ENCODE assay signal across 1 cellular context in the genomic region with DNA sequence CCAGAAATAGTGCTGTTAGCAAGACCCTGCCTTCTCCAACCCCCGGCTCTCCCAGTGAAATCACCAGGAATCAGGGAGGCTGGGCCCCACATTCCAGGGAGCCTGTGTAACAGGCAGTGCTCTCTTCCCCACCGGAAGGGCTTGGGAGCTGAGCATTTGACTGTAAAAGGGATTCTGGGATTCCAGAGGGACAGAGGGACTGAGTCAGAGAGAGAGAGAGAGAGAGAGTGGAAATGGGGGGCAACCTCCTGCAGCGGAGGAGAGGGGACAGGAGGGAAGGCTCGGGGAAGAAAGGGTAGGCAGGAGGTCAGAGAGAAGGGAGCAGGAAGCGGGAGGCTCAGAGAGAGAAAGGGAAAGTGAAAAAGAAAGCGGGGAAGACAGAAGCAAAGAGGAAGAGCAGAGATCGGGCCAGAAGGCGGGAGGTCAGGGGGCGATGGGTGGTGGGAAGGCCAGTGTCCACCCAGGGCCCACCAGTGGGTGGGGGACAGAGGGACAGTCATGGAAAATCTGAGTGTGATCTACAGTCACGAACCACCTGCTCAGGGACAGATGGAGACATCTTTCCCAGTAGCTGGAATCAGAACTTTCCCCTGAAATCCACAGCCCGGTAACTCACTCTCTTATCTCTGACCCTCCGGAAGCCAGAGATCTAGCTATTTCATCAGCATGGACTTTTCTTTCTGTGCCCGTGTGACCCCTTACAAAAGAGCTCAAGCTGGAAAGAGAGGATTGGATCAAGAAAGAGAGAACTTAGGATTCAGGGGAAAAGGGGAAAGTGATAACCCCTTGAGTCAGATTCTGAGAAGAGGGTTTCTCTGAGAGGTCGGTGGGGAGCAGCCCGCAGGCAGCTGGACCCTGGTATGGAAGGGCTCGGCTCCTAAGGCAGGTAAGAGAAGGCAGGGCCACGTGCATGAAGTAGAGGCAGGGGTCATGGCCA.
TF ChIP-seq lines count a peak whose summit lies in the region.

No MANE protein-coding gene starts in this region.

TF ChIP-seq in HepG2, 621 proteins besides CTCF, POLR2A, EP300 and RAD21 (continued from another document and continues in another):
- TF ChIP-seq, protein P1, sequence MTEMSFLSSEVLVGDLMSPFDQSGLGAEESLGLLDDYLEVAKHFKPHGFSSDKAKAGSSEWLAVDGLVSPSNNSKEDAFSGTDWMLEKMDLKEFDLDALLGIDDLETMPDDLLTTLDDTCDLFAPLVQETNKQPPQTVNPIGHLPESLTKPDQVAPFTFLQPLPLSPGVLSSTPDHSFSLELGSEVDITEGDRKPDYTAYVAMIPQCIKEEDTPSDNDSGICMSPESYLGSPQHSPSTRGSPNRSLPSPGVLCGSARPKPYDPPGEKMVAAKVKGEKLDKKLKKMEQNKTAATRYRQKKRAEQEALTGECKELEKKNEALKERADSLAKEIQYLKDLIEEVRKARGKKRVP (CRISPR knock-in tag; IDR thresholded peaks at IDR 0.05) = peak in 1 of 2 experiments; percentile 95; a peak in 2 of 4 replicates
- TF ChIP-seq RBAK (CRISPR knock-in tag; IDR thresholded peaks at IDR 0.05) (no peak), HOXA7 (CRISPR knock-in tag; IDR thresholded peaks at IDR 0.05) (no peak), ZNF230 (CRISPR knock-in tag; IDR thresholded peaks at IDR 0.05) (no peak), ZNF124 (CRISPR knock-in tag; IDR thresholded peaks at IDR 0.05) (no peak), CBFB (CRISPR knock-in tag; IDR thresholded peaks at IDR 0.05) (no peak), POGZ (CRISPR knock-in tag; IDR thresholded peaks at IDR 0.05) (peak; percentile 42; the same call in 1 of the 2 replicates), RBM39 (IDR thresholded peaks at IDR 0.05; ENCODE audit: low read depth, low read length, poor library complexity, severe bottlenecking) (no peak), TBP (CRISPR knock-in tag; IDR thresholded peaks at IDR 0.05) (no peak), SP4 (CRISPR knock-in tag; IDR thresholded peaks at IDR 0.05) (0 out of 2 replicates have a peak, but pooled peaks have one; percentile 31), ZNF589 (CRISPR knock-in tag; conservative IDR thresholded peaks at IDR 0.05) (no peak; the same call in 1 of the 2 replicates), FOXP1 (IDR thresholded peaks at IDR 0.05) (no peak), FOXP1 (CRISPR knock-in tag; IDR thresholded peaks at IDR 0.05) (peak; percentile 65), ZBTB21 (CRISPR knock-in tag; IDR thresholded peaks at IDR 0.05) (no peak), ZNF7 (CRISPR knock-in tag; IDR thresholded peaks at IDR 0.05) (peak; percentile 59; the same call in 1 of the 2 replicates), ARNTL (CRISPR knock-in tag; IDR thresholded peaks at IDR 0.05) (0 out of 2 replicates have a peak, but pooled peaks have one; percentile 58), DPF2 (CRISPR knock-in tag; IDR thresholded peaks at IDR 0.05; ENCODE audit: borderline replicate concordance, low read depth) (peak; percentile 51), ZNF737 (CRISPR knock-in tag; IDR thresholded peaks at IDR 0.05; ENCODE audit: borderline replicate concordance) (no peak), LCORL (IDR thresholded peaks at IDR 0.05) (peak; percentile 43; the same call in 1 of the 2 replicates), LCORL (CRISPR knock-in tag; IDR thresholded peaks at IDR 0.05) (no peak)
- TF ChIP-seq, protein P2, sequence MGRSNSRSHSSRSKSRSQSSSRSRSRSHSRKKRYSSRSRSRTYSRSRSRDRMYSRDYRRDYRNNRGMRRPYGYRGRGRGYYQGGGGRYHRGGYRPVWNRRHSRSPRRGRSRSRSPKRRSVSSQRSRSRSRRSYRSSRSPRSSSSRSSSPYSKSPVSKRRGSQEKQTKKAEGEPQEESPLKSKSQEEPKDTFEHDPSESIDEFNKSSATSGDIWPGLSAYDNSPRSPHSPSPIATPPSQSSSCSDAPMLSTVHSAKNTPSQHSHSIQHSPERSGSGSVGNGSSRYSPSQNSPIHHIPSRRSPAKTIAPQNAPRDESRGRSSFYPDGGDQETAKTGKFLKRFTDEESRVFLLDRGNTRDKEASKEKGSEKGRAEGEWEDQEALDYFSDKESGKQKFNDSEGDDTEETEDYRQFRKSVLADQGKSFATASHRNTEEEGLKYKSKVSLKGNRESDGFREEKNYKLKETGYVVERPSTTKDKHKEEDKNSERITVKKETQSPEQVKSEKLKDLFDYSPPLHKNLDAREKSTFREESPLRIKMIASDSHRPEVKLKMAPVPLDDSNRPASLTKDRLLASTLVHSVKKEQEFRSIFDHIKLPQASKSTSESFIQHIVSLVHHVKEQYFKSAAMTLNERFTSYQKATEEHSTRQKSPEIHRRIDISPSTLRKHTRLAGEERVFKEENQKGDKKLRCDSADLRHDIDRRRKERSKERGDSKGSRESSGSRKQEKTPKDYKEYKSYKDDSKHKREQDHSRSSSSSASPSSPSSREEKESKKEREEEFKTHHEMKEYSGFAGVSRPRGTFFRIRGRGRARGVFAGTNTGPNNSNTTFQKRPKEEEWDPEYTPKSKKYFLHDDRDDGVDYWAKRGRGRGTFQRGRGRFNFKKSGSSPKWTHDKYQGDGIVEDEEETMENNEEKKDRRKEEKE (IDR thresholded peaks at IDR 0.05) = no peak
- TF ChIP-seq, protein P3, sequence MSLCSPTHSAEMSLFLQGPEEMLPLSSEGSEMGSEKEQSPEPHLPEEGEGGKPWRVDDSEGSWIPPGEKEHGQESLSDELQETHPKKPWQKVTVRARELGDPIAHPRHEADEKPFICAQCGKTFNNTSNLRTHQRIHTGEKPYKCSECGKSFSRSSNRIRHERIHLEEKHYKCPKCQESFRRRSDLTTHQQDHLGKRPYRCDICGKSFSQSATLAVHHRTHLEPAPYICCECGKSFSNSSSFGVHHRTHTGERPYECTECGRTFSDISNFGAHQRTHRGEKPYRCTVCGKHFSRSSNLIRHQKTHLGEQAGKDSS (CRISPR knock-in tag; IDR thresholded peaks at IDR 0.05; ENCODE audit: borderline replicate concordance, low read depth) = peak; percentile 68; the same call in 1 of the 2 replicates
- TF ChIP-seq, protein P4, sequence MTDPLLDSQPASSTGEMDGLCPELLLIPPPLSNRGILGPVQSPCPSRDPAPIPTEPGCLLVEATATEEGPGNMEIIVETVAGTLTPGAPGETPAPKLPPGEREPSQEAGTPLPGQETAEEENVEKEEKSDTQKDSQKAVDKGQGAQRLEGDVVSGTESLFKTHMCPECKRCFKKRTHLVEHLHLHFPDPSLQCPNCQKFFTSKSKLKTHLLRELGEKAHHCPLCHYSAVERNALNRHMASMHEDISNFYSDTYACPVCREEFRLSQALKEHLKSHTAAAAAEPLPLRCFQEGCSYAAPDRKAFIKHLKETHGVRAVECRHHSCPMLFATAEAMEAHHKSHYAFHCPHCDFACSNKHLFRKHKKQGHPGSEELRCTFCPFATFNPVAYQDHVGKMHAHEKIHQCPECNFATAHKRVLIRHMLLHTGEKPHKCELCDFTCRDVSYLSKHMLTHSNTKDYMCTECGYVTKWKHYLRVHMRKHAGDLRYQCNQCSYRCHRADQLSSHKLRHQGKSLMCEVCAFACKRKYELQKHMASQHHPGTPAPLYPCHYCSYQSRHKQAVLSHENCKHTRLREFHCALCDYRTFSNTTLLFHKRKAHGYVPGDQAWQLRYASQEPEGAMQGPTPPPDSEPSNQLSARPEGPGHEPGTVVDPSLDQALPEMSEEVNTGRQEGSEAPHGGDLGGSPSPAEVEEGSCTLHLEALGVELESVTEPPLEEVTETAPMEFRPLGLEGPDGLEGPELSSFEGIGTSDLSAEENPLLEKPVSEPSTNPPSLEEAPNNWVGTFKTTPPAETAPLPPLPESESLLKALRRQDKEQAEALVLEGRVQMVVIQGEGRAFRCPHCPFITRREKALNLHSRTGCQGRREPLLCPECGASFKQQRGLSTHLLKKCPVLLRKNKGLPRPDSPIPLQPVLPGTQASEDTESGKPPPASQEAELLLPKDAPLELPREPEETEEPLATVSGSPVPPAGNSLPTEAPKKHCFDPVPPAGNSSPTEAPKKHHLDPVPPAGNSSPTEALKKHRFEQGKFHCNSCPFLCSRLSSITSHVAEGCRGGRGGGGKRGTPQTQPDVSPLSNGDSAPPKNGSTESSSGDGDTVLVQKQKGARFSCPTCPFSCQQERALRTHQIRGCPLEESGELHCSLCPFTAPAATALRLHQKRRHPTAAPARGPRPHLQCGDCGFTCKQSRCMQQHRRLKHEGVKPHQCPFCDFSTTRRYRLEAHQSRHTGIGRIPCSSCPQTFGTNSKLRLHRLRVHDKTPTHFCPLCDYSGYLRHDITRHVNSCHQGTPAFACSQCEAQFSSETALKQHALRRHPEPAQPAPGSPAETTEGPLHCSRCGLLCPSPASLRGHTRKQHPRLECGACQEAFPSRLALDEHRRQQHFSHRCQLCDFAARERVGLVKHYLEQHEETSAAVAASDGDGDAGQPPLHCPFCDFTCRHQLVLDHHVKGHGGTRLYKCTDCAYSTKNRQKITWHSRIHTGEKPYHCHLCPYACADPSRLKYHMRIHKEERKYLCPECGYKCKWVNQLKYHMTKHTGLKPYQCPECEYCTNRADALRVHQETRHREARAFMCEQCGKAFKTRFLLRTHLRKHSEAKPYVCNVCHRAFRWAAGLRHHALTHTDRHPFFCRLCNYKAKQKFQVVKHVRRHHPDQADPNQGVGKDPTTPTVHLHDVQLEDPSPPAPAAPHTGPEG (CRISPR knock-in tag; IDR thresholded peaks at IDR 0.05) = no peak
- TF ChIP-seq, protein P5, sequence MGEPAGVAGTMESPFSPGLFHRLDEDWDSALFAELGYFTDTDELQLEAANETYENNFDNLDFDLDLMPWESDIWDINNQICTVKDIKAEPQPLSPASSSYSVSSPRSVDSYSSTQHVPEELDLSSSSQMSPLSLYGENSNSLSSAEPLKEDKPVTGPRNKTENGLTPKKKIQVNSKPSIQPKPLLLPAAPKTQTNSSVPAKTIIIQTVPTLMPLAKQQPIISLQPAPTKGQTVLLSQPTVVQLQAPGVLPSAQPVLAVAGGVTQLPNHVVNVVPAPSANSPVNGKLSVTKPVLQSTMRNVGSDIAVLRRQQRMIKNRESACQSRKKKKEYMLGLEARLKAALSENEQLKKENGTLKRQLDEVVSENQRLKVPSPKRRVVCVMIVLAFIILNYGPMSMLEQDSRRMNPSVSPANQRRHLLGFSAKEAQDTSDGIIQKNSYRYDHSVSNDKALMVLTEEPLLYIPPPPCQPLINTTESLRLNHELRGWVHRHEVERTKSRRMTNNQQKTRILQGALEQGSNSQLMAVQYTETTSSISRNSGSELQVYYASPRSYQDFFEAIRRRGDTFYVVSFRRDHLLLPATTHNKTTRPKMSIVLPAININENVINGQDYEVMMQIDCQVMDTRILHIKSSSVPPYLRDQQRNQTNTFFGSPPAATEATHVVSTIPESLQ (CRISPR knock-in tag; conservative IDR thresholded peaks at IDR 0.05) = no peak
- TF ChIP-seq, protein P6, sequence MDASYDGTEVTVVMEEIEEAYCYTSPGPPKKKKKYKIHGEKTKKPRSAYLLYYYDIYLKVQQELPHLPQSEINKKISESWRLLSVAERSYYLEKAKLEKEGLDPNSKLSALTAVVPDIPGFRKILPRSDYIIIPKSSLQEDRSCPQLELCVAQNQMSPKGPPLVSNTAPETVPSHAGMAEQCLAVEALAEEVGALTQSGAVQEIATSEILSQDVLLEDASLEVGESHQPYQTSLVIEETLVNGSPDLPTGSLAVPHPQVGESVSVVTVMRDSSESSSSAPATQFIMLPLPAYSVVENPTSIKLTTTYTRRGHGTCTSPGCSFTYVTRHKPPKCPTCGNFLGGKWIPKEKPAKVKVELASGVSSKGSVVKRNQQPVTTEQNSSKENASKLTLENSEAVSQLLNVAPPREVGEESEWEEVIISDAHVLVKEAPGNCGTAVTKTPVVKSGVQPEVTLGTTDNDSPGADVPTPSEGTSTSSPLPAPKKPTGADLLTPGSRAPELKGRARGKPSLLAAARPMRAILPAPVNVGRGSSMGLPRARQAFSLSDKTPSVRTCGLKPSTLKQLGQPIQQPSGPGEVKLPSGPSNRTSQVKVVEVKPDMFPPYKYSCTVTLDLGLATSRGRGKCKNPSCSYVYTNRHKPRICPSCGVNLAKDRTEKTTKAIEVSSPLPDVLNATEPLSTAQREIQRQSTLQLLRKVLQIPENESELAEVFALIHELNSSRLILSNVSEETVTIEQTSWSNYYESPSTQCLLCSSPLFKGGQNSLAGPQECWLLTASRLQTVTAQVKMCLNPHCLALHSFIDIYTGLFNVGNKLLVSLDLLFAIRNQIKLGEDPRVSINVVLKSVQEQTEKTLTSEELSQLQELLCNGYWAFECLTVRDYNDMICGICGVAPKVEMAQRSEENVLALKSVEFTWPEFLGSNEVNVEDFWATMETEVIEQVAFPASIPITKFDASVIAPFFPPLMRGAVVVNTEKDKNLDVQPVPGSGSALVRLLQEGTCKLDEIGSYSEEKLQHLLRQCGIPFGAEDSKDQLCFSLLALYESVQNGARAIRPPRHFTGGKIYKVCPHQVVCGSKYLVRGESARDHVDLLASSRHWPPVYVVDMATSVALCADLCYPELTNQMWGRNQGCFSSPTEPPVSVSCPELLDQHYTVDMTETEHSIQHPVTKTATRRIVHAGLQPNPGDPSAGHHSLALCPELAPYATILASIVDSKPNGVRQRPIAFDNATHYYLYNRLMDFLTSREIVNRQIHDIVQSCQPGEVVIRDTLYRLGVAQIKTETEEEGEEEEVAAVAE (CRISPR knock-in tag; IDR thresholded peaks at IDR 0.05; ENCODE audit: borderline replicate concordance) = no peak
- TF ChIP-seq, protein P7, sequence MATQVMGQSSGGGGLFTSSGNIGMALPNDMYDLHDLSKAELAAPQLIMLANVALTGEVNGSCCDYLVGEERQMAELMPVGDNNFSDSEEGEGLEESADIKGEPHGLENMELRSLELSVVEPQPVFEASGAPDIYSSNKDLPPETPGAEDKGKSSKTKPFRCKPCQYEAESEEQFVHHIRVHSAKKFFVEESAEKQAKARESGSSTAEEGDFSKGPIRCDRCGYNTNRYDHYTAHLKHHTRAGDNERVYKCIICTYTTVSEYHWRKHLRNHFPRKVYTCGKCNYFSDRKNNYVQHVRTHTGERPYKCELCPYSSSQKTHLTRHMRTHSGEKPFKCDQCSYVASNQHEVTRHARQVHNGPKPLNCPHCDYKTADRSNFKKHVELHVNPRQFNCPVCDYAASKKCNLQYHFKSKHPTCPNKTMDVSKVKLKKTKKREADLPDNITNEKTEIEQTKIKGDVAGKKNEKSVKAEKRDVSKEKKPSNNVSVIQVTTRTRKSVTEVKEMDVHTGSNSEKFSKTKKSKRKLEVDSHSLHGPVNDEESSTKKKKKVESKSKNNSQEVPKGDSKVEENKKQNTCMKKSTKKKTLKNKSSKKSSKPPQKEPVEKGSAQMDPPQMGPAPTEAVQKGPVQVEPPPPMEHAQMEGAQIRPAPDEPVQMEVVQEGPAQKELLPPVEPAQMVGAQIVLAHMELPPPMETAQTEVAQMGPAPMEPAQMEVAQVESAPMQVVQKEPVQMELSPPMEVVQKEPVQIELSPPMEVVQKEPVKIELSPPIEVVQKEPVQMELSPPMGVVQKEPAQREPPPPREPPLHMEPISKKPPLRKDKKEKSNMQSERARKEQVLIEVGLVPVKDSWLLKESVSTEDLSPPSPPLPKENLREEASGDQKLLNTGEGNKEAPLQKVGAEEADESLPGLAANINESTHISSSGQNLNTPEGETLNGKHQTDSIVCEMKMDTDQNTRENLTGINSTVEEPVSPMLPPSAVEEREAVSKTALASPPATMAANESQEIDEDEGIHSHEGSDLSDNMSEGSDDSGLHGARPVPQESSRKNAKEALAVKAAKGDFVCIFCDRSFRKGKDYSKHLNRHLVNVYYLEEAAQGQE (IDR thresholded peaks at IDR 0.05; ENCODE audit: borderline replicate concordance in 1 of 2, low read depth in 1 of 2, low read length in 2 of 2) = peak in 1 of 2 experiments; percentile 38; a peak in 1 of 4 replicates
